ENCODE assay signal across 25 cellular contexts in the genomic region with DNA sequence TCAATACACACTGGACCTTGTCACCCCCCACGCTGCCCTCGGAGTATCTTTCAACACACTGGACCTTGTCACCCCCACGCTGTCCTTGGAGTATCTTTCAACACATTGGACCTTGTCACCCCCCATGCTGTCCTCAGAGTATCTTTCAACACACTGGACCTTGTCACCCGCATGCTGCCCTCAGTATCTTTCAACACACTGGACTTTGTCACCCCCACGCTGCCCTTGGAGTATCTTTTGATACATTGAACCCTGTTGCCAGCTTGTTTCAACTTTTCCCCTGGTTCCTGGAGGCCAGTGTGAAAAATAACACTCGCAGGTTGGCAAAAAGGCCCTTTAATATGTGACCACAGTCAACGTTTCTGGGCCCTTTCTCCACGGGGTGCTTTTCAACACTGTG.
DNase-seq lines count a peak whose midpoint lies in the region; ATAC-seq, FAIRE-seq and TF ChIP-seq lines count a peak whose summit lies in the region.
"Had no signal": no experiment of that assay in that cellular context is flagged by ENCODE, and none has a peak within 500 bp of the region (broad histone marks: within the 10 kb centered on the region; RNA-seq: fewer than 3 reads in every experiment).

No MANE protein-coding gene starts in this region.

- FAIRE-seq in GM12891 (lab: Jason Lieb, UNC), result no peak
- FAIRE-seq: A549, GM12878, GM18507 had no signal

- TF ChIP-seq POLR2A in right lobe of liver (IDR thresholded peaks at IDR 0.05) (no peak), GM12891 (IDR thresholded peaks at IDR 0.05; ENCODE audit: low read depth, low read length) (no peak)

- H3K27ac Mint-ChIP-seq in chondrocyte (ENCODE audit: unreplicated experiment), result no peak overlapping the region
- H3K27ac Mint-ChIP-seq: CD4-positive, CD25-positive, alpha-beta regulatory T cell; CD8-positive, alpha-beta T cell; GM23338; H9 had no signal

- ATAC-seq in left lobe of liver (peak; percentile 51), right lobe of liver (peak; percentile 9 to 88 (median 56)), HG03039 (IDR thresholded peaks at IDR 0.05; ENCODE audit: unreplicated experiment) (no peak)
- ATAC-seq: A549; CD8-positive, alpha-beta T cell; GM12878; GM23338; HCT116 had no signal

- H3K9me3 ChIP-seq in right lobe of liver, result no peaks in the 10 kb centered on the region
- H3K9me3 ChIP-seq: A549 had no signal

- H3K27ac ChIP-seq in right lobe of liver, result peak overlapping the region in 2 of 3 donors; percentile 30 to 76
- H3K27ac ChIP-seq: A549 had no signal

- no peak overlapping the region for H3K4me3 ChIP-seq in right lobe of liver
- H3K4me3 ChIP-seq: A549, GM12878, GM23338 had no signal

- H3K4me3 Mint-ChIP-seq in chondrocyte (ENCODE audit: unreplicated experiment), result no peak overlapping the region
- H3K4me3 Mint-ChIP-seq: CD4-positive, CD25-positive, alpha-beta regulatory T cell; CD8-positive, alpha-beta T cell; GM23338; H9 had no signal

- no peaks in the 10 kb centered on the region for H3K4me1 Mint-ChIP-seq in chondrocyte (ENCODE audit: low read depth)
- H3K4me1 Mint-ChIP-seq: CD4-positive, CD25-positive, alpha-beta regulatory T cell had no signal

- H3K36me3 ChIP-seq in right lobe of liver, result no peaks in the 10 kb centered on the region

- peaks cover 4% of the 10 kb centered on the region for H3K27me3 Mint-ChIP-seq in chondrocyte (ENCODE audit: low read depth)
- H3K27me3 Mint-ChIP-seq: CD4-positive, CD25-positive, alpha-beta regulatory T cell had no signal

- no peaks in the 10 kb centered on the region for H3K36me3 Mint-ChIP-seq in chondrocyte (ENCODE audit: low read depth)
- H3K36me3 Mint-ChIP-seq: CD4-positive, CD25-positive, alpha-beta regulatory T cell; CD8-positive, alpha-beta T cell had no signal

- peaks cover 15% of the 10 kb centered on the region for H3K9me3 Mint-ChIP-seq in chondrocyte (ENCODE audit: low read depth)
- H3K9me3 Mint-ChIP-seq: CD8-positive, alpha-beta T cell had no signal

- no peak for TF ChIP-seq CTCF in chondrocyte (IDR thresholded peaks at IDR 0.05)
- no peak for TF ChIP-seq CTCF in right lobe of liver (IDR thresholded peaks at IDR 0.05)

- intact Hi-C loops in right lobe of liver (cut with DNase I) (no loop called here), posterior vena cava (cut with DNase I) (no loop called here)

- WGBS in right lobe of liver (ENCODE audit: insufficient coverage, low coverage, low lambda C conversion rate, missing lambda C conversion rate), result 25% methylated on average over 8 of the region's 8 CpGs

- DNase-seq in chondrocyte (ENCODE audit: low spot score) (peak; percentile 10), left lobe of liver (ENCODE audit: low spot score) (peak; percentile 57), right lobe of liver (peak; percentile 36 to 56 (median 49)), posterior vena cava (ENCODE audit: low spot score) (peak; percentile 25), NCI-H1436 (lab: John Stamatoyannopoulos, UW) (no peak), GM12891 (ENCODE audit: insufficient read length, low spot score) (no peak), CD1c-positive myeloid dendritic cell (ENCODE audit: extremely low spot score) (no peak)
- DNase-seq: 8988T; ACHN; AML-193; C1 segment of cervical spinal cord; Caco-2; CD4-positive, CD25-positive, alpha-beta regulatory T cell; CD8-positive, alpha-beta T cell; DMS 273 treated with DMSO at 0.1 percent for 48 hours; DMS79; EL; GDM1; H9 had no signal

- no peaks in the 10 kb centered on the region for H3K27me3 ChIP-seq in right lobe of liver

- H3K4me1 ChIP-seq in right lobe of liver, result peaks cover 0 to 7% (median 0%) of the 10 kb centered on the region in 4 donors
- H3K4me1 ChIP-seq: A549, Caco-2 had no signal

TF ChIP-seq in GM12891, 5 proteins besides CTCF, POLR2A, EP300 and RAD21:
- no peak for TF ChIP-seq POLR2AphosphoS5 (IDR thresholded peaks at IDR 0.05; ENCODE audit: low read depth, low read length)
- TF ChIP-seq TAF1 (IDR thresholded peaks at IDR 0.05; ENCODE audit: low read depth, low read length), result no peak
- TF ChIP-seq SPI1 (IDR thresholded peaks at IDR 0.05; ENCODE audit: low read depth, low read length), result no peak
- no peak for TF ChIP-seq PAX5 (IDR thresholded peaks at IDR 0.05; ENCODE audit: insufficient read depth, low read length, severe bottlenecking)
- TF ChIP-seq POU2F2 (IDR thresholded peaks at IDR 0.05; ENCODE audit: low read depth, low read length), result no peak

Comparison
In these comparisons a context has a peak if more than half of its experiments do, and no peak if none do; other contexts are left out.
1. DNase-seq: peak in chondrocyte (single experiment), left lobe of liver (single experiment), right lobe of liver (3 of 3) and posterior vena cava (single experiment); none in NCI-H1436 (single experiment), GM12891 (single experiment) and CD1c-positive myeloid dendritic cell (single experiment).